2 cellular contexts compared by ENCODE assay signal in the genomic region with DNA sequence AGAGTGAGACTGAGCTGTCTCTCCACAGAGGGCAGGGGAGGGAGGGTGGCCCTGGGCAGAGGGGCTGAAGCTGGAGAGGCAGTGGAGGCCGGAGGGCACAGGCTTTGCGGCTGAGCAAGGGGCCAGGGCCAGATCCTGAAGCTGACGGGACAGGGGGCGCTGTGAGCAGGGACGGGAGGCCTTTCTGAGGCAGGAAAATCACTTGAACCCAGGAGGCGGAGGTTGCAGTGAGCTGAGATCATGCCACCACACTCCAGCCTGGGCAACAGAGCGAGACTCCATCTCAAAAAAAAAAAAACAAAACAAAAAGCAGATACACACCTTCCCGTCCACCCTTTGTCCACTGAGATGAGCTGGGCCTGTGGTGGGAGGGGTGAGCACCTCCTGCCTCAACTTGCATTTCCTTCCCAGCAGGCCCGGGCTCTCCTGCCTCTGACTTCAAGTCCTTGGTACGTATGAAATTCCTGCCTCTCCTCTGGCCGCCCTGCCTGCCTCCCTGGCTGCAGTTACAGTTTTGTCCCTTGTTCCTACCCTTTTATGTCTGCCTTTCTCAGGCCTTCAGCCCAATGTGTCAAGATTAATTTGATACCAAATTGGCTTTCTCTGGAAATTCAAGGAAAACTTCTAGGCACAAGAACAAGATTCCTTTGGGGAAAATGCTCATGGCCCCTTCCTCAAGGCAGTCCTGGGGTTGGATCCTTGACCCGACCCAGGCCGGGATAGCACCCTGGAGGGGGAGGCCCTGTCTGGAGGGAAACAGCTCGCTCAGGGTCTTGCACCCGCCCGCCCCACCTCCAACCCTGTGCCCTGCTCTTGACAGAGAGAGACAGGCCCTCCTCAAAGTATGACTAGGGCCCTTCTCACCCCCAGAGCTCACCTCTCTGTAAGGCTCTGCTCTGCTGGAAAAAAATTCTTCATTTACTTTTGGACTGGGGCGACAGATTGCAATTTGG.
TF ChIP-seq lines count a peak whose summit lies in the region.

No MANE protein-coding gene starts in this region.

TF ChIP-seq in A549, 52 proteins besides CTCF, POLR2A, EP300 and RAD21:
- TF ChIP-seq ATOH8 (CRISPR knock-in tag; IDR thresholded peaks at IDR 0.05; ENCODE audit: low read depth) (no peak), EHF (CRISPR knock-in tag; IDR thresholded peaks at IDR 0.05) (no peak), MAX (IDR thresholded peaks at IDR 0.05) (no peak), ZFP36 (IDR thresholded peaks at IDR 0.05; ENCODE audit: borderline replicate concordance, partially characterized antibody) (no peak), RARB (CRISPR knock-in tag; IDR thresholded peaks at IDR 0.05) (no peak), NR3C1 (IDR thresholded peaks at IDR 0.05) (no peak), MYC (IDR thresholded peaks at IDR 0.05; ENCODE audit: borderline replicate concordance, low read length) (no peak), RFX5 (IDR thresholded peaks at IDR 0.05) (no peak), NFE2L2 (conservative IDR thresholded peaks at IDR 0.05; ENCODE audit: low read length) (no peak), KDM5A (IDR thresholded peaks at IDR 0.05) (no peak), CBX2 (IDR thresholded peaks at IDR 0.05; ENCODE audit: borderline replicate concordance, low read depth) (no peak), RNF2 (IDR thresholded peaks at IDR 0.05; ENCODE audit: borderline replicate concordance, low read depth) (no peak), CEBPB (IDR thresholded peaks at IDR 0.05) (no peak), ZNF302 (CRISPR knock-in tag; IDR thresholded peaks at IDR 0.05) (no peak)

TF ChIP-seq in Ishikawa, 13 proteins besides CTCF, POLR2A, EP300 and RAD21:
- TF ChIP-seq REST (IDR thresholded peaks at IDR 0.05; ENCODE audit: low read depth) (no peak), CEBPB (IDR thresholded peaks at IDR 0.05) (no peak), TEAD4 (IDR thresholded peaks at IDR 0.05) (peak; percentile 93), YY1 (IDR thresholded peaks at IDR 0.05; ENCODE audit: low read depth) (no peak), EGR1 (IDR thresholded peaks at IDR 0.05) (no peak), TAF1 (IDR thresholded peaks at IDR 0.05; ENCODE audit: low read depth) (no peak), TCF12 (IDR thresholded peaks at IDR 0.05; ENCODE audit: low read depth) (no peak), NFIC (IDR thresholded peaks at IDR 0.05) (no peak), MAX (IDR thresholded peaks at IDR 0.05) (peak; percentile 50; the same call in 1 of the 2 replicates), FOXM1 (IDR thresholded peaks at IDR 0.05; ENCODE audit: borderline replicate concordance, low read depth) (no peak), ZBTB7A (IDR thresholded peaks at IDR 0.05; ENCODE audit: low read depth) (no peak), CREB1 (IDR thresholded peaks at IDR 0.05; ENCODE audit: low read depth) (no peak)
